1 cellular context compared by ENCODE assay signal in the genomic region with DNA sequence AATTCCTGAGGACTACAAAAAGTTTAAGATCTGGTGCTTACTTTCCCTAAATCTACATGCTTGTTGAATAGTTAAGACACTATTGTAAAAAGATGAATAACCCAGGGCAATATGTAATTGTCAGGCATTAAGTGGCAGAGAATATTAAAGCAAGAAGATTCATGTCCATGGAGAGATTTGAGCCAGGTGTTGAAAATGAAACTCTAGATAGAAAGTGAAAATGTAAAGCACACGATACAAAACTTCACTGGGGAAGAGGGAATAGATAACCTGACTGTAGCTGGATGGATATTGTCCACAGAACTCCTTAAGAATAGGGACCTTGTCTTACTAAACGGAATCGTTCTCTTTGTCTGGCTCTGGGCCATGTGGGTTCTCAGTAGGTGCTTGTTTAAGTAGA.
TF ChIP-seq lines count a peak whose summit lies in the region.

No MANE protein-coding gene starts in this region.

TF ChIP-seq in IMR-90, 13 proteins besides CTCF, POLR2A, EP300 and RAD21:
- no peak for TF ChIP-seq MXI1 (IDR thresholded peaks at IDR 0.05; ENCODE audit: borderline replicate concordance, low read depth, low read length)
- no peak for TF ChIP-seq NFE2L2 (IDR thresholded peaks at IDR 0.05; ENCODE audit: low read depth, low read length)
- no peak for TF ChIP-seq CHD1 (IDR thresholded peaks at IDR 0.05; ENCODE audit: low read depth, low read length)
- no peak for TF ChIP-seq CEBPB (IDR thresholded peaks at IDR 0.05; ENCODE audit: low read depth, low read length)
- no peak for TF ChIP-seq MAFK (IDR thresholded peaks at IDR 0.05; ENCODE audit: low read depth, low read length)
- TF ChIP-seq RFX5 (IDR thresholded peaks at IDR 0.05; ENCODE audit: low read depth, low read length), result no peak
- TF ChIP-seq RCOR1 (IDR thresholded peaks at IDR 0.05; ENCODE audit: insufficient replicate concordance, low read length), result no peak
- TF ChIP-seq MAZ (IDR thresholded peaks at IDR 0.05; ENCODE audit: borderline replicate concordance, low read depth, low read length), result no peak
- no peak for TF ChIP-seq FOS (IDR thresholded peaks at IDR 0.05; ENCODE audit: low read depth, low read length)
- TF ChIP-seq, protein P1, sequence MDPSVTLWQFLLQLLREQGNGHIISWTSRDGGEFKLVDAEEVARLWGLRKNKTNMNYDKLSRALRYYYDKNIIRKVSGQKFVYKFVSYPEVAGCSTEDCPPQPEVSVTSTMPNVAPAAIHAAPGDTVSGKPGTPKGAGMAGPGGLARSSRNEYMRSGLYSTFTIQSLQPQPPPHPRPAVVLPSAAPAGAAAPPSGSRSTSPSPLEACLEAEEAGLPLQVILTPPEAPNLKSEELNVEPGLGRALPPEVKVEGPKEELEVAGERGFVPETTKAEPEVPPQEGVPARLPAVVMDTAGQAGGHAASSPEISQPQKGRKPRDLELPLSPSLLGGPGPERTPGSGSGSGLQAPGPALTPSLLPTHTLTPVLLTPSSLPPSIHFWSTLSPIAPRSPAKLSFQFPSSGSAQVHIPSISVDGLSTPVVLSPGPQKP (IDR thresholded peaks at IDR 0.05; ENCODE audit: borderline replicate concordance, low read depth, low read length), result no peak
- TF ChIP-seq SMC3 (IDR thresholded peaks at IDR 0.05; ENCODE audit: low read depth, low read length), result no peak
- TF ChIP-seq BHLHE40 (IDR thresholded peaks at IDR 0.05; ENCODE audit: low read depth, low read length), result no peak
- no peak for TF ChIP-seq USF2 (IDR thresholded peaks at IDR 0.05; ENCODE audit: low read depth, low read length)
